29 cellular contexts compared by ENCODE assay signal in the genomic region with DNA sequence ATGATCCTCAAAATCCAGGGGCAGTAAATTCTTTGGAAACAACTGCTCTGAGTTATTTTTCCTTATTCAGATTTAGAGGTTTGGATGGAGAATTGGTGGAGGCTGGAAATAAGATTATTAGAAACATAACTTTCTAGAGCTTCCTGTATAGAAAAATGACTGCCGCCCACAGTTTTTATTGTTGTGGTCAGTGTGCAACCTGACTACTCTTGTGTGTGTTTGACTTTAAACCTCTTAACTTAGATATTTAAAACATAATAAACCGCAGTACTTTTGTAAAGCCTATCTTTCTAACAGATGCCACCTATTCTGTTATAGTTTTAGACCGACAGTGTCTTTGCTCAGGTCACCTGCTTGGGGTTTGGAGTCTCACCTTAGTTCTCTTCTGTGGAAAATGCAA.
"Had no signal": no experiment of that assay in that cellular context is flagged by ENCODE, and none has a peak within 500 bp of the region (broad histone marks: within the 10 kb centered on the region; RNA-seq: fewer than 3 reads in every experiment).

No MANE protein-coding gene starts in this region.

- H3K27ac ChIP-seq: coronary artery, dorsolateral prefrontal cortex, epithelial cell of prostate, esophagus squamous epithelium, gastrocnemius medialis, heart right ventricle, left lung, lower lobe of right lung had no signal

- ATAC-seq: esophagus mucosa; gastrocnemius medialis; heart right ventricle; left cardiac atrium; left lung; left ventricle myocardium superior; lower lobe of right lung; naive thymus-derived CD4-positive, alpha-beta T cell had no signal

- FAIRE-seq: endometrium, islet of Langerhans, keratinocyte had no signal

- DNase-seq: dermis blood vessel endothelial cell; dorsolateral prefrontal cortex; effector CD4-positive, alpha-beta T cell; effector memory CD4-positive, alpha-beta T cell; endodermal cell; erythroblast; esophagus squamous epithelium; foreskin fibroblast; foreskin melanocyte; gastrocnemius medialis; glutamatergic neuron; head of caudate nucleus; heart right ventricle; hippocampal formation; left cardiac atrium; left lung; left ventricle myocardium superior; lower lobe of right lung; mesendoderm; midbrain; naive thymus-derived CD4-positive, alpha-beta T cell; natural killer cell had no signal

- H3K36me3 Mint-ChIP-seq: memory B cell; naive thymus-derived CD4-positive, alpha-beta T cell had no signal

- H3K36me3 ChIP-seq: esophagus squamous epithelium, gastrocnemius medialis, heart right ventricle, left lung, lower lobe of right lung had no signal

- H3K4me3 Mint-ChIP-seq: endodermal cell; memory B cell; naive thymus-derived CD4-positive, alpha-beta T cell; natural killer cell had no signal

- H3K4me1 Mint-ChIP-seq: endodermal cell, memory B cell had no signal

- H3K4me3 ChIP-seq: coronary artery, dorsolateral prefrontal cortex, esophagus squamous epithelium, gastrocnemius medialis, heart right ventricle, left lung, lower lobe of right lung had no signal

- H3K27me3 ChIP-seq: gastrocnemius medialis, left lung had no signal

- H3K27ac Mint-ChIP-seq: endodermal cell; memory B cell; naive thymus-derived CD4-positive, alpha-beta T cell; natural killer cell had no signal

- H3K4me1 ChIP-seq: esophagus squamous epithelium, gastrocnemius medialis, heart right ventricle, left lung, lower lobe of right lung had no signal

- H3K9me3 Mint-ChIP-seq: natural killer cell had no signal

- H3K9me3 ChIP-seq: esophagus squamous epithelium, gastrocnemius medialis, left lung, lower lobe of right lung had no signal
